10 cellular contexts compared by ENCODE assay signal in the genomic region with DNA sequence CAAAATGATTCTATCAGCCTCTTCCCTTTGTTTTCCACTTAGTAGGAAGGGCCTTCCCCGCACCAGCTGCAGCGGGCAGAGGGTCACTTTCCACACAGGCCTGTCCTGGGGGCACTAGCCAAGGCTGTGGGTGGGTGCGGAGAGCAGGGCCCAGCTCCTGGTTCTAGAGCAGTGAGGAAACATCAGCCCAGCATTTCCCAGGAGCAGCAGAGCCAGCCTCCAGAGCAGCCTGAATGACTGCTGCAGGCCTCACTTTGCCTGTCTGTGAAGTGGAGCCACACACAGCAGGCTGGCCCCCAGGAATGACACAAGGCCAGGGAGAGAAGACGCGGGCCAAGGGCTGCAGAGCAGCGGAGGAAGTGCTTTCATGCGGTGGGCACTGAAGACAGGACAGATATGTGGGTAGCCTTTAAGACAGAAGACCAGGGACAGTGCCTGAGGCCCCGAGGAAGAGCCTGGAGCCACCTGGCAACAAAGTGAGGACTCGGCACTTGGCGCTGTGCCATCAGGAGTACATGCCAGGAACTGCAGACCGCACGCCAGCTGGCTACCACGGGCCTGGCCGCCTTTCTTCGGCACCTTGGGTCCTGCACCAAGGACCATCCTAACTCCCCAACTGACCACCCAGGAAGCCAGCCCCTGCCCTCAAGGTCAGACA. TPM values are rescaled to one million over a fixed set of nuclear protein-coding genes. Genes with fewer than 3 reads are reported as not detected.
DNase-seq lines count a peak whose midpoint lies in the region; ATAC-seq and TF ChIP-seq lines count a peak whose summit lies in the region.
"Had no signal": no experiment of that assay in that cellular context is flagged by ENCODE, and none has a peak within 500 bp of the region (broad histone marks: within the 10 kb centered on the region; RNA-seq: fewer than 3 reads in every experiment).

No MANE protein-coding gene starts in this region.

- no peaks in the 10 kb centered on the region for H3K27me3 Mint-ChIP-seq in brain

- H3K9me3 Mint-ChIP-seq in brain = no peaks in the 10 kb centered on the region

- POLR2A ChIA-PET in GM10248 (lab: Yijun Ruan, JAX) = no interaction called here

- peak overlapping the region in 3 of 5 experiments; percentile 67 to 76 (median 73) for H3K27ac Mint-ChIP-seq in brain

- H3K4me1 Mint-ChIP-seq in brain = peaks cover 61% of the 10 kb centered on the region

- DNase-seq in DMS153 treated with DMSO at 0.1 percent for 48 hours (lab: John Stamatoyannopoulos, UW; ENCODE audit: unreplicated experiment) (peak; percentile 19), NCI-H2029 (lab: John Stamatoyannopoulos, UW) (peak; percentile 59), myocyte (ENCODE audit: low read depth) (peak; percentile 46), GM10248 (ENCODE audit: extremely low spot score) (no peak), NCI-H2081 treated with DMSO at 0.1 percent for 48 hours (lab: John Stamatoyannopoulos, UW) (no peak)
- DNase-seq in activated CD4-positive, alpha-beta T cell treated with anti-CD3 and anti-CD28 coated beads, Interleukin-2, amount 50 U/mL, for 4 hours = no peak
- DNase-seq: NCI-H2227 treated with DMSO at 0.1 percent for 48 hours, upper lobe of left lung had no signal

- no peak for TF ChIP-seq CTCF in brain (conservative IDR thresholded peaks at IDR 0.05)
- TF ChIP-seq CTCF in GM10248 (IDR thresholded peaks at IDR 0.05; ENCODE audit: control extremely low read depth, extremely low read depth, low read depth, missing control alignments) = no peak

- H3K4me3 Mint-ChIP-seq in brain = no peak overlapping the region

- CTCF ChIA-PET in GM10248 (lab: Yijun Ruan, JAX) = interaction anchor here (1.1 to 5.8 kb wide), 6 partner anchors 9 to 113 kb away, joined by 3 to 67 read pairs (median 5); no protein-coding TSS in a partner anchor

- ATAC-seq in GM19395 (IDR thresholded peaks at IDR 0.05; ENCODE audit: unreplicated experiment) = no peak

- peaks cover 9% of the 10 kb centered on the region for H3K36me3 Mint-ChIP-seq in brain

RNA-seq across cellular contexts. Expression of a gene that starts 42.0 kb away (rescaled TPM):
- 117 TPM for polyA plus RNA-seq in brain (ENCODE audit: insufficient read depth, low read depth, low replicate concordance)
- 18.7 and 35.2 TPM in 2 replicates for total RNA-seq in myocyte
- polyA plus RNA-seq in myocyte (2012) = 53.9 TPM

Comparison
In these comparisons a context has a peak if more than half of its experiments do, and no peak if none do; other contexts are left out.
1. DNase-seq: peak in DMS153 treated with DMSO at 0.1 percent for 48 hours (single experiment), NCI-H2029 (single experiment) and myocyte (single experiment); none in GM10248 (single experiment), NCI-H2081 treated with DMSO at 0.1 percent for 48 hours (single experiment) and activated CD4-positive, alpha-beta T cell treated with anti-CD3 and anti-CD28 coated beads, Interleukin-2, amount 50 U/mL, for 4 hours (0 of 2).